8 cellular contexts compared by ENCODE assay signal in the genomic region with DNA sequence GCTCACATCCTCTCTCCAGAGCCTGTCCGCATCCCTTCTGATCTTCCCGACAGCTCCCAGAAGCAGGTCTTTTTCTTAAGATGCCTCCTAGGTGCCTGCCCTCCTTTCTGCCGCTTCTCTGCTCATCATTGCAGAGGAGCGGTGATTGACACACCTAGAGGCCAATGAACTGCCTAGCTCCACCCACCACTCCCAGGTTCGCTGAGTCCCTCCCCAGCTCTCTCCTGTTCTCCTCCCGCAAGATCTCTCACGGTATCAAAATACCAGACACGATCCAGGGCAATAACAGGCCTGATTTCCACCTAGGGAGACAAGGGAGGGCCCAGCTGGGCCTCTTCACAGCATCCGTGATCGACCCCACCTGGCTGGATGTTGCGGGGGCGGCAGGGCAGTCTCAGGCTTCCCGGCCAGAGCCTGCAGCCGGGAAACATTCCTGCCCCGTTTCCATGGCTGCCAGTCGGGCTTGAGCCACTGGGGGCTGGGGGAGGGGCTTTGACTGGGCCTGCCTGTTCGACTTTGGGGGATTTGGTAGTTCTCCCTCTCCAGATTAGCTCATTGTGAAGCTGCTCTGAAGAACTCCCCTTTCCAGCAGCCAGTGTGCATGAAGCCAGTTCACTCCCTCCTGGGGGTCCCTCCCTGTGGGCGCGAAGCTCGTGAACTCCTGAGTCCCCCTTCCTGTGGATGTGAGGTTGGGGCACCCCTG.
DNase-seq lines count a peak whose midpoint lies in the region; ATAC-seq and TF ChIP-seq lines count a peak whose summit lies in the region.

No MANE protein-coding gene starts in this region.

- peak overlapping the region; percentile 4 for H3K4me3 ChIP-seq in fibroblast of mammary gland (ENCODE audit: control insufficient read depth, low read depth, low read length)

- H3K4me3 Mint-ChIP-seq in activated T-cell treated with anti-CD3 and anti-CD28 coated beads, Interleukin-2, amount 50 U/mL, for 72 hours, result peak overlapping the region; percentile 73 to 74
- H3K4me3 Mint-ChIP-seq in naive B cell, result peak overlapping the region in 7 of 8 donors; percentile 43 to 75 (median 64)

- H3K36me3 Mint-ChIP-seq in activated T-cell treated with anti-CD3 and anti-CD28 coated beads, Interleukin-2, amount 50 U/mL, for 72 hours (ENCODE audit: insufficient read depth in 2 of 2), result no peaks in the 10 kb centered on the region
- peaks cover 0 to 9% of the 10 kb centered on the region in 2 donors for H3K36me3 Mint-ChIP-seq in naive B cell

- no peak overlapping the region for H3K27ac Mint-ChIP-seq in activated T-cell treated with anti-CD3 and anti-CD28 coated beads, Interleukin-2, amount 50 U/mL, for 72 hours
- H3K27ac Mint-ChIP-seq in naive B cell, result no peak overlapping the region

- peaks cover 6% of the 10 kb centered on the region for H3K4me1 Mint-ChIP-seq in activated T-cell treated with anti-CD3 and anti-CD28 coated beads, Interleukin-2, amount 50 U/mL, for 72 hours (ENCODE audit: low read depth)
- peaks cover 8 to 13% (median 10%) of the 10 kb centered on the region in 3 donors for H3K4me1 Mint-ChIP-seq in naive B cell

- TF ChIP-seq CTCF in fibroblast of mammary gland (conservative IDR thresholded peaks at IDR 0.05; ENCODE audit: control insufficient read depth, insufficient read depth, low read depth, low read length), result no peak

- H3K27me3 Mint-ChIP-seq in activated T-cell treated with anti-CD3 and anti-CD28 coated beads, Interleukin-2, amount 50 U/mL, for 72 hours (ENCODE audit: low read depth), result peaks cover 19% of the 10 kb centered on the region
- peaks cover 28 to 54% (median 42%) of the 10 kb centered on the region in 3 donors for H3K27me3 Mint-ChIP-seq in naive B cell

- H3K9me3 Mint-ChIP-seq in activated T-cell treated with anti-CD3 and anti-CD28 coated beads, Interleukin-2, amount 50 U/mL, for 72 hours, result no peaks in the 10 kb centered on the region
- H3K9me3 Mint-ChIP-seq in naive B cell, result no peaks in the 10 kb centered on the region

- in situ Hi-C loops in Caki2 (cut with HindIII; ENCODE audit: low pct_unique_long_range_greater_than_20kb, low sequenced_read_pairs), result no loop called here

- DNase-seq in Caki2 (ENCODE audit: low read depth), result peak; percentile 84
- DNase-seq in NCI-H526 treated with DMSO at 0.1 percent for 48 hours (lab: John Stamatoyannopoulos, UW), result peak; percentile 63
- DNase-seq in activated T-cell treated with anti-CD3 and anti-CD28 coated beads, Interleukin-2, amount 50 U/mL, for 72 hours, result peak; percentile 61 to 69
- DNase-seq in fibroblast of mammary gland (ENCODE audit: low read depth), result peak; percentile 83
- DNase-seq in naive B cell, result peak; percentile 3
- peak; percentile 9 to 52 (median 31) for DNase-seq in stimulated activated naive CD4-positive, alpha-beta T cell (lab: John Stamatoyannopoulos, UW)

- peak; percentile 77 for ATAC-seq in HG03103 (IDR thresholded peaks at IDR 0.05; ENCODE audit: low read depth, unreplicated experiment)
- ATAC-seq in activated T-cell treated with anti-CD3 and anti-CD28 coated beads, Interleukin-2, amount 50 U/mL, for 72 hours (replicated peaks in 1 of 2), result peak; percentile 83 to 85
- peak in 1 of 2 donors; percentile 33 for ATAC-seq in naive B cell (ENCODE audit: low read depth in 2 of 2)
- no peak for ATAC-seq in HG02870 (IDR thresholded peaks at IDR 0.05; ENCODE audit: unreplicated experiment)

Comparison
In these comparisons a context has a peak if more than half of its experiments do, and no peak if none do; other contexts are left out.
1. DNase-seq: peak in every context shown above with its lines; median percentile 84 in Caki2; 83 in fibroblast of mammary gland; 65 in activated T-cell treated with anti-CD3 and anti-CD28 coated beads, Interleukin-2, amount 50 U/mL, for 72 hours; 63 in NCI-H526 treated with DMSO at 0.1 percent for 48 hours; 31 in stimulated activated naive CD4-positive, alpha-beta T cell; 3 in naive B cell.